Comparison of ENCODE assay signal across 1 cellular context in genomic region chr5:146447734-146448380, GRCh38.
TF ChIP-seq lines count a peak whose summit lies in the region.

No MANE protein-coding gene starts in this region.

TF ChIP-seq in K562, 482 proteins besides CTCF, POLR2A, EP300 and RAD21 (continued from another document and continues in another):
- TF ChIP-seq ZNF609 (CRISPR knock-in tag; IDR thresholded peaks at IDR 0.05; ENCODE audit: borderline replicate concordance) (no peak), TBL1XR1 (IDR thresholded peaks at IDR 0.05; ENCODE audit: low read length in 2 of 2) (no peak), ZNF449 (CRISPR knock-in tag; IDR thresholded peaks at IDR 0.05) (no peak), XRCC5 (IDR thresholded peaks at IDR 0.05; ENCODE audit: low read depth, low read length) (no peak), NUFIP1 (IDR thresholded peaks at IDR 0.05; ENCODE audit: partially characterized antibody) (no peak), CTCFL (IDR thresholded peaks at IDR 0.05; ENCODE audit: borderline replicate concordance, insufficient read depth, low read depth, low read length, poor library complexity, severe bottlenecking) (no peak), HNRNPUL1 (IDR thresholded peaks at IDR 0.05; ENCODE audit: low read length) (no peak), ARID1B (IDR thresholded peaks at IDR 0.05) (no peak), ZNF586 (CRISPR knock-in tag; conservative IDR thresholded peaks at IDR 0.05) (no peak), ZNF740 (CRISPR knock-in tag; IDR thresholded peaks at IDR 0.05) (peak; percentile 70), ZNF740 (tag; IDR thresholded peaks at IDR 0.05) (no peak), MLLT1 (IDR thresholded peaks at IDR 0.05) (peak in 1 of 2 experiments; percentile 99; a peak in 2 of 4 replicates), FOSL1 (tag; conservative IDR thresholded peaks at IDR 0.05) (peak; percentile 31; the same call in 1 of the 2 replicates), ZNF431 (CRISPR knock-in tag; IDR thresholded peaks at IDR 0.05) (peak; percentile 56), TARDBP (IDR thresholded peaks at IDR 0.05) (no peak), SPI1 (IDR thresholded peaks at IDR 0.05; ENCODE audit: borderline replicate concordance, low read depth, low read length) (no peak), THAP12 (CRISPR knock-in tag; IDR thresholded peaks at IDR 0.05) (0 out of 2 replicates have a peak, but pooled peaks have one; percentile 10), ATF7 (IDR thresholded peaks at IDR 0.05) (no peak), ZBTB40 (IDR thresholded peaks at IDR 0.05) (no peak), ZBTB40 (CRISPR knock-in tag; IDR thresholded peaks at IDR 0.05) (no peak), ZBTB26 (CRISPR knock-in tag; IDR thresholded peaks at IDR 0.05) (peak; percentile 66; the same call in 1 of the 2 replicates), RBM14 (IDR thresholded peaks at IDR 0.05; ENCODE audit: borderline replicate concordance, insufficient read depth, low read depth, low read length) (no peak), SAP30 (IDR thresholded peaks at IDR 0.05; ENCODE audit: borderline replicate concordance, insufficient read depth, low read depth, low read length, poor library complexity, severe bottlenecking) (no peak), MYBL2 (IDR thresholded peaks at IDR 0.05; ENCODE audit: low read depth) (no peak), MYBL2 (CRISPR knock-in tag; IDR thresholded peaks at IDR 0.05; ENCODE audit: borderline replicate concordance) (no peak), NR3C1 (CRISPR knock-in tag; IDR thresholded peaks at IDR 0.05) (no peak)
